Comparison of ENCODE assay signal across 1 cellular context in genomic region chr9:93167185-93167584, GRCh38.
TF ChIP-seq lines count a peak whose summit lies in the region.

No MANE protein-coding gene starts in this region.

TF ChIP-seq in K562, 482 proteins besides CTCF, POLR2A, EP300 and RAD21:
- TF ChIP-seq ZNF175 (CRISPR knock-in tag; IDR thresholded peaks at IDR 0.05; ENCODE audit: low read depth) (0 out of 2 replicates have a peak, but pooled peaks have one; percentile 33), ZNF644 (tag; IDR thresholded peaks at IDR 0.05; ENCODE audit: low read depth) (no peak)
